In genomic region chr12:25436206-25436912, GRCh38 we compare ENCODE assay signal across 8 cellular contexts.
DNase-seq lines count a peak whose midpoint lies in the region; ATAC-seq and TF ChIP-seq lines count a peak whose summit lies in the region.

No MANE protein-coding gene starts in this region.

- ATAC-seq in GM21423 (IDR thresholded peaks at IDR 0.05; ENCODE audit: unreplicated experiment) (peak; percentile 64), lower lobe of right lung (peak; percentile 68 to 74)

- in situ Hi-C loops in SK-MEL-5 (cut with HindIII; ENCODE audit: low pct_unique_long_range_greater_than_20kb, low sequenced_read_pairs): no loop called here

- H3K4me1 ChIP-seq in lower lobe of right lung (no peaks in the 10 kb centered on the region), thyroid gland (peaks cover 16% of the 10 kb centered on the region in 2 donors)

- no peaks in the 10 kb centered on the region for H3K36me3 Mint-ChIP-seq in dendritic cell treated with granulocyte-macrophage colony-stimulating factor and Interleukin-4, amounts not matched to agents 40 ng/mL and 50 ng/mL, for 4 days (ENCODE audit: low read depth)

- H3K9me3 Mint-ChIP-seq in dendritic cell treated with granulocyte-macrophage colony-stimulating factor and Interleukin-4, amounts not matched to agents 40 ng/mL and 50 ng/mL, for 4 days: no peaks in the 10 kb centered on the region

- intact Hi-C loops in dendritic cell treated with granulocyte-macrophage colony-stimulating factor and Interleukin-4, amounts not matched to agents 40 ng/mL and 50 ng/mL, for 4 days (cut with micrococcal nuclease): loop anchor here (1.0 kb wide), 1 partner anchor 593 kb away; no protein-coding TSS in a partner anchor
- intact Hi-C loops in lower lobe of right lung (cut with DNase I) (loop anchor here (10.0 kb wide), 1 partner anchor 588 kb away; no protein-coding TSS in a partner anchor), thyroid gland (cut with DNase I) (loop anchor here (5.0 to 10.0 kb wide), 2 partner anchors 121 to 588 kb away; no protein-coding TSS in a partner anchor)

- DNase-seq in NCI-H1417 (lab: John Stamatoyannopoulos, UW) (peak; percentile 31 to 87 (median 64)), NCI-H1417 treated with DMSO at 0.1 percent for 48 hours (lab: John Stamatoyannopoulos, UW) (no peak), LoVo (ENCODE audit: low spot score) (peak; percentile 68), SK-MEL-5 (ENCODE audit: low read depth, low spot score) (peak; percentile 85), lower lobe of right lung (no peak), thyroid gland (peak; percentile 18 to 28)

- H3K9me3 ChIP-seq in lower lobe of right lung: no peaks in the 10 kb centered on the region
- H3K9me3 ChIP-seq in thyroid gland: no peaks in the 10 kb centered on the region

- no peaks in the 10 kb centered on the region for H3K36me3 ChIP-seq in lower lobe of right lung
- no peaks in the 10 kb centered on the region for H3K36me3 ChIP-seq in thyroid gland

- TF ChIP-seq CTCF in lower lobe of right lung (IDR thresholded peaks at IDR 0.05) (peak; percentile 88), thyroid gland (IDR thresholded peaks at IDR 0.05) (peak; percentile 51 to 84 (median 74))

- H3K27ac Mint-ChIP-seq in dendritic cell treated with granulocyte-macrophage colony-stimulating factor and Interleukin-4, amounts not matched to agents 40 ng/mL and 50 ng/mL, for 4 days: no peak overlapping the region

- 37 to 56% methylated on average over 9 of the region's 9 CpGs for WGBS in thyroid gland, 2 donors

- no peaks in the 10 kb centered on the region for H3K27me3 ChIP-seq in lower lobe of right lung (ENCODE audit: low read depth)
- H3K27me3 ChIP-seq in thyroid gland: no peaks in the 10 kb centered on the region

- H3K4me3 Mint-ChIP-seq in dendritic cell treated with granulocyte-macrophage colony-stimulating factor and Interleukin-4, amounts not matched to agents 40 ng/mL and 50 ng/mL, for 4 days: peak overlapping the region; percentile 44

- H3K27me3 Mint-ChIP-seq in dendritic cell treated with granulocyte-macrophage colony-stimulating factor and Interleukin-4, amounts not matched to agents 40 ng/mL and 50 ng/mL, for 4 days: peaks cover 2% of the 10 kb centered on the region

- H3K4me3 ChIP-seq in lower lobe of right lung (peak overlapping the region; percentile 45), thyroid gland (replicated peaks in 1 of 3) (no peak overlapping the region)

- H3K27ac ChIP-seq in lower lobe of right lung: no peak overlapping the region
- H3K27ac ChIP-seq in thyroid gland: no peak overlapping the region

- TF ChIP-seq POLR2A in thyroid gland (IDR thresholded peaks at IDR 0.05): no peak

- H3K4me1 Mint-ChIP-seq in dendritic cell treated with granulocyte-macrophage colony-stimulating factor and Interleukin-4, amounts not matched to agents 40 ng/mL and 50 ng/mL, for 4 days (ENCODE audit: low read depth): peaks cover 7% of the 10 kb centered on the region

Comparison
In these comparisons a context has a peak if more than half of its experiments do, and no peak if none do; other contexts are left out.
1. DNase-seq: peak in NCI-H1417 (3 of 3), LoVo (single experiment), SK-MEL-5 (single experiment) and thyroid gland (2 of 2); none in NCI-H1417 treated with DMSO at 0.1 percent for 48 hours (single experiment) and lower lobe of right lung (single experiment).